Comparison of ENCODE assay signal across 36 cellular contexts in genomic region chr2:226636586-226636985, GRCh38.
"Had no signal": no experiment of that assay in that cellular context is flagged by ENCODE, and none has a peak within 500 bp of the region (broad histone marks: within the 10 kb centered on the region; RNA-seq: fewer than 3 reads in every experiment).

No MANE protein-coding gene starts in this region.

- H3K27ac ChIP-seq: ascending aorta, cardiac muscle cell, VCaP had no signal

- H3K4me1 Mint-ChIP-seq: activated B cell treated with CpG ODN at 0.5 μM for 24 hours; activated CD4-positive, alpha-beta memory T cell treated with anti-CD3 and anti-CD28 coated beads, Interleukin-2, amount 10 ng/mL, durations not matched to agents 7 days and 5 days; activated CD4-positive, alpha-beta T cell treated with anti-CD3 and anti-CD28 coated beads, Interleukin-2, amount 10 ng/mL, durations not matched to agents 24 days and 14 days; activated CD8-positive, alpha-beta memory T cell treated with anti-CD3 and anti-CD28 coated beads, Interleukin-2, amount 10 ng/mL, durations not matched to agents 7 days and 5 days; activated naive CD4-positive, alpha-beta T cell treated with anti-CD3 and anti-CD28 coated beads, Interleukin-2, amount 10 ng/mL, durations not matched to agents 7 days and 5 days; activated naive CD4-positive, alpha-beta T cell treated with anti-CD3 and anti-CD28 coated beads, Interleukin-2, amount 50 U/mL, for 24 hours; activated naive CD8-positive, alpha-beta T cell treated with anti-CD3 and anti-CD28 coated beads, Interleukin-2, amount 10 ng/mL, durations not matched to agents 7 days and 5 days; activated naive CD8-positive, alpha-beta T cell treated with anti-CD3 and anti-CD28 coated beads, Interleukin-2, amount 50 U/mL, for 24 hours; central memory CD8-positive, alpha-beta T cell had no signal

- H3K27me3 ChIP-seq: ascending aorta, cardiac muscle cell had no signal

- H3K4me3 ChIP-seq: ascending aorta, cardiac muscle cell had no signal

- ATAC-seq: activated CD8-positive, alpha-beta memory T cell treated with anti-CD3 and anti-CD28 coated beads, Interleukin-2, amount 10 ng/mL, durations not matched to agents 7 days and 5 days; activated CD8-positive, alpha-beta T cell treated with anti-CD3 and anti-CD28 coated beads, Interleukin-2, amount 10 ng/mL, durations not matched to agents 7 days and 5 days; activated naive CD8-positive, alpha-beta T cell treated with anti-CD3 and anti-CD28 coated beads, Interleukin-2, amount 50 U/mL, for 24 hours had no signal

- H3K27ac Mint-ChIP-seq: activated B cell treated with CpG ODN at 0.5 μM for 24 hours; activated CD4-positive, alpha-beta memory T cell treated with anti-CD3 and anti-CD28 coated beads, Interleukin-2, amount 10 ng/mL, durations not matched to agents 7 days and 5 days; activated CD4-positive, alpha-beta T cell treated with anti-CD3 and anti-CD28 coated beads, Interleukin-2, amount 10 ng/mL, durations not matched to agents 24 days and 14 days; activated CD8-positive, alpha-beta memory T cell treated with anti-CD3 and anti-CD28 coated beads, Interleukin-2, amount 10 ng/mL, durations not matched to agents 7 days and 5 days; activated CD8-positive, alpha-beta T cell treated with anti-CD3 and anti-CD28 coated beads, Interleukin-2, amount 10 ng/mL, durations not matched to agents 7 days and 5 days; activated naive CD4-positive, alpha-beta T cell treated with anti-CD3 and anti-CD28 coated beads, Interleukin-2, amount 10 ng/mL, durations not matched to agents 7 days and 5 days; activated naive CD4-positive, alpha-beta T cell treated with anti-CD3 and anti-CD28 coated beads, Interleukin-2, amount 50 U/mL, for 24 hours; activated naive CD8-positive, alpha-beta T cell; activated naive CD8-positive, alpha-beta T cell treated with anti-CD3 and anti-CD28 coated beads, Interleukin-2, amount 10 ng/mL, durations not matched to agents 7 days and 5 days; activated naive CD8-positive, alpha-beta T cell treated with anti-CD3 and anti-CD28 coated beads, Interleukin-2, amount 50 U/mL, for 24 hours; activated T-cell treated with anti-CD3 and anti-CD28 coated beads, Interleukin-2, amount 50 U/mL, for 24 hours; activated T-helper 2 cell treated with anti-CD3 and anti-CD28 coated beads, Interferon-gamma antibody, Interleukin-2, Interleukin-4, amounts not matched to agents 10 μg/mL and 5 μg/mL and 100 μg/mL, durations not matched to agents 14 hours and 24 hours and 36 hours; brain; T-helper 1 cell treated with Interleukin-12 subunit alpha and Interleukin-12 subunit beta and Interleukin-4 antibody, amounts not matched to agents 30 μg/mL and 1 μg/mL, for 36 hours; T-helper 2 cell treated with Interferon-gamma antibody and Interleukin-4, amounts not matched to agents 5 μg/mL and 100 μg/mL, for 36 hours had no signal

- DNase-seq: activated B cell treated with CpG ODN at 0.5 μM for 24 hours; activated CD4-positive, alpha-beta memory T cell treated with anti-CD3 and anti-CD28 coated beads, Interleukin-2, amount 10 ng/mL, durations not matched to agents 7 days and 5 days; activated CD4-positive, alpha-beta T cell treated with anti-CD3 and anti-CD28 coated beads for 4 hours; activated CD4-positive, alpha-beta T cell treated with anti-CD3 and anti-CD28 coated beads, Interleukin-2, amount 10 ng/mL, durations not matched to agents 24 days and 14 days; activated CD4-positive, alpha-beta T cell treated with anti-CD3 and anti-CD28 coated beads, Interleukin-2, amount 50 U/mL, for 1 hour; activated CD4-positive, alpha-beta T cell treated with anti-CD3 and anti-CD28 coated beads, Interleukin-2, amount 50 U/mL, for 48 hours; activated CD4-positive, CD25-positive, alpha-beta regulatory T cell treated with anti-CD3 and anti-CD28 coated beads, Interleukin-2, amount 50 U/mL, for 72 hours; activated CD8-positive, alpha-beta memory T cell treated with anti-CD3 and anti-CD28 coated beads for 24 hours; activated CD8-positive, alpha-beta memory T cell treated with anti-CD3 and anti-CD28 coated beads, Interleukin-2, amount 10 ng/mL, durations not matched to agents 7 days and 5 days; activated CD8-positive, alpha-beta memory T cell treated with anti-CD3 and anti-CD28 coated beads, Interleukin-2, amount 50 U/mL, for 48 hours; activated CD8-positive, alpha-beta T cell treated with anti-CD3 and anti-CD28 coated beads, Interleukin-2, amount 10 ng/mL, durations not matched to agents 7 days and 5 days; activated effector memory CD4-positive, alpha-beta T cell treated with Interleukin-2 at 50 U/mL for 16 hours; activated gamma-delta T cell; activated naive CD4-positive, alpha-beta T cell treated with anti-CD3 and anti-CD28 coated beads, Interleukin-2, amount 10 ng/mL, durations not matched to agents 7 days and 5 days; activated naive CD4-positive, alpha-beta T cell treated with Interleukin-2 at 50 U/mL for 16 hours; activated naive CD8-positive, alpha-beta T cell treated with anti-CD3 and anti-CD28 coated beads, Interleukin-2, amount 10 ng/mL, durations not matched to agents 7 days and 5 days; activated naive CD8-positive, alpha-beta T cell treated with anti-CD3 and anti-CD28 coated beads, Interleukin-2, amount 50 U/mL, for 24 hours; activated T-cell treated with anti-CD3 and anti-CD28 coated beads, Interleukin-2, amount 50 U/mL, for 24 hours; activated T-cell treated with anti-CD3 and anti-CD28 coated beads, Interleukin-2, amount 50 U/mL, for 48 hours; amygdala; anterior cingulate cortex; caudate nucleus; SW 1271; T-helper 1 cell; T-helper 2 cell; T-helper 9 cell had no signal

- H3K9me3 ChIP-seq: ascending aorta had no signal

- H3K4me1 ChIP-seq: ascending aorta had no signal

- H3K36me3 ChIP-seq: ascending aorta, cardiac muscle cell had no signal

- H3K36me3 Mint-ChIP-seq: activated CD8-positive, alpha-beta memory T cell treated with anti-CD3 and anti-CD28 coated beads, Interleukin-2, amount 10 ng/mL, durations not matched to agents 7 days and 5 days; activated naive CD4-positive, alpha-beta T cell treated with anti-CD3 and anti-CD28 coated beads, Interleukin-2, amount 10 ng/mL, durations not matched to agents 7 days and 5 days; activated naive CD8-positive, alpha-beta T cell; activated naive CD8-positive, alpha-beta T cell treated with anti-CD3 and anti-CD28 coated beads, Interleukin-2, amount 10 ng/mL, durations not matched to agents 7 days and 5 days had no signal

- H3K9me3 Mint-ChIP-seq: activated naive CD4-positive, alpha-beta T cell treated with anti-CD3 and anti-CD28 coated beads, Interleukin-2, amount 50 U/mL, for 24 hours; activated T-cell treated with anti-CD3 and anti-CD28 coated beads, Interleukin-2, amount 50 U/mL, for 24 hours; central memory CD8-positive, alpha-beta T cell; T-helper 2 cell treated with Interferon-gamma antibody and Interleukin-4, amounts not matched to agents 5 μg/mL and 100 μg/mL, for 36 hours had no signal

- H3K4me3 Mint-ChIP-seq: activated B cell treated with CpG ODN at 0.5 μM for 24 hours; activated CD4-positive, alpha-beta memory T cell treated with anti-CD3 and anti-CD28 coated beads, Interleukin-2, amount 10 ng/mL, durations not matched to agents 7 days and 5 days; activated CD4-positive, alpha-beta T cell treated with anti-CD3 and anti-CD28 coated beads, Interleukin-2, amount 10 ng/mL, durations not matched to agents 24 days and 14 days; activated CD8-positive, alpha-beta memory T cell treated with anti-CD3 and anti-CD28 coated beads, Interleukin-2, amount 10 ng/mL, durations not matched to agents 7 days and 5 days; activated CD8-positive, alpha-beta T cell treated with anti-CD3 and anti-CD28 coated beads, Interleukin-2, amount 10 ng/mL, durations not matched to agents 7 days and 5 days; activated naive CD4-positive, alpha-beta T cell treated with anti-CD3 and anti-CD28 coated beads, Interleukin-2, amount 10 ng/mL, durations not matched to agents 7 days and 5 days; activated naive CD4-positive, alpha-beta T cell treated with anti-CD3 and anti-CD28 coated beads, Interleukin-2, amount 50 U/mL, for 24 hours; activated naive CD8-positive, alpha-beta T cell; activated naive CD8-positive, alpha-beta T cell treated with anti-CD3 and anti-CD28 coated beads, Interleukin-2, amount 10 ng/mL, durations not matched to agents 7 days and 5 days; activated naive CD8-positive, alpha-beta T cell treated with anti-CD3 and anti-CD28 coated beads, Interleukin-2, amount 50 U/mL, for 24 hours; activated T-cell treated with anti-CD3 and anti-CD28 coated beads, Interleukin-2, amount 50 U/mL, for 24 hours; brain; central memory CD8-positive, alpha-beta T cell; T-helper 1 cell treated with Interleukin-12 subunit alpha and Interleukin-12 subunit beta and Interleukin-4 antibody, amounts not matched to agents 30 μg/mL and 1 μg/mL, for 36 hours; T-helper 2 cell treated with Interferon-gamma antibody and Interleukin-4, amounts not matched to agents 5 μg/mL and 100 μg/mL, for 36 hours had no signal
